In the genomic region with DNA sequence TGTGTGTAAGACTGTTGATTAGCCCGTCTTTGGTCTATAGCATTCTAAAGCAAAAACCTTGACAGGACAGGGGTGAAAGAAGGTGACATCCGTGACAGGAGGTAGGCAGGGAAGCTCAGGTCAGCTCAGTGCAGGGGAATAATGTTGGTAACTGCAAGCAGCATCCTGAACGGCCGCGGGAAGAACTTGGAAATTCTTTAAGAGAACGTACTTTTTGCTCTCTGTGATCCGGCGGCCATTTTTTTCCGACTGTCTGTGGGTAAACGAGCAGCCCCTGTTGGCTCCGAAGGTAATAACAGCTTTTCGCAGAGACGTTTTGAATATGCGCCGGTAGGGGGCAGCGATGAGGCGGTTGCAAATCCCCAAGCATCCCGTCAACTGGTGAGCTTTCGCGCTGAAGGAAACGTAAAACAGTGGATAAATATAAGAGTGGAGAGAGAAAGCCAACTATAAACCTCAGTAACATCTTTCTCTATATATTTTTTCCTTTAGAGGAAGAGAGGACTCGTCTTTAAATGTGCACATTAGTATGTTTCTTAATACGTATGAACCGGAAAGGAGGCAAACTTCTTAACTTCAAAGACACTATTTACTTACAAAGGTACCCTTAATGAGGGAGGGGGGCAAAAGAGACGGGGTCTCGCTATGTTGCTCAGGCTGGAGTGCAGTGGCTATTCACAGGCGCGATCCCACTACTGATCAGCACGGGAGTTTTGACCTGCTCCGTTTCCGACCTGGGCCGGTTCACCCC, we compare ENCODE assay signal across 8 cellular contexts. TPM values are rescaled to one million over a fixed set of nuclear protein-coding genes. Genes with fewer than 3 reads are reported as not detected.
A peak's percentile ranks its signal among the peaks of the same experiment; 100 is the strongest.
DNase-seq lines count a peak whose midpoint lies in the region; ATAC-seq, FAIRE-seq and TF ChIP-seq lines count a peak whose summit lies in the region.

No MANE protein-coding gene starts in this region.

- POLR2A ChIA-PET in WTC11 (lab: Charles Lee) = interaction anchor here (0.5 to 2.4 kb wide), 13 partner anchors 8 to 806 kb away, joined by 3 to 22 read pairs (median 3); partner anchors contain the start of genes ARF6, DMAC2L, L2HGDH and MGAT2

- H3K9me1 ChIP-seq in keratinocyte (ENCODE audit: control insufficient read depth, extremely low read depth, insufficient read depth, low read length) = no peaks in the 10 kb centered on the region

- H3K4me2 ChIP-seq in keratinocyte (ENCODE audit: control insufficient read depth, extremely low read depth, insufficient read depth, low read depth, low read length) = peak overlapping the region; percentile 92

- H3K27ac ChIP-seq in keratinocyte (ENCODE audit: control insufficient read depth, insufficient read depth, low read length) = peak overlapping the region; percentile 95

- no peaks in the 10 kb centered on the region for H4K20me1 ChIP-seq in keratinocyte (ENCODE audit: control insufficient read depth, extremely low read depth, insufficient read depth, low read length)

- no peaks in the 10 kb centered on the region for H3K27me3 ChIP-seq in keratinocyte (ENCODE audit: control insufficient read depth, extremely low read depth, insufficient read depth, low read length)

- no peak for FAIRE-seq in GM12892 (lab: Jason Lieb, UNC)
- FAIRE-seq in keratinocyte (lab: Jason Lieb, UNC) = no peak

- H3K4me3 ChIP-seq in keratinocyte (ENCODE audit: control insufficient read depth in 2 of 3, extremely low read depth in 1 of 3, insufficient read depth in 2 of 3, low read depth in 1 of 3, low read length in 3 of 3) = peak overlapping the region; percentile 45 to 89 (median 73)

- TF ChIP-seq CTCF in WTC11 (IDR thresholded peaks at IDR 0.05) (peak; percentile 99), keratinocyte (optimal IDR thresholded peaks at IDR 0.05 in 1 of 3, IDR thresholded peaks at IDR 0.05 in 1 of 3, conservative IDR thresholded peaks at IDR 0.05 in 1 of 3; ENCODE audit: extremely low read depth in 1 of 3, insufficient read depth in 2 of 3, low read length in 3 of 3) (peak; percentile 99 to 100 (median 100))

- peaks cover 21% of the 10 kb centered on the region for H3K4me1 ChIP-seq in keratinocyte (ENCODE audit: control insufficient read depth, extremely low read depth, insufficient read depth, low read length)

- H3K36me3 ChIP-seq in keratinocyte (ENCODE audit: control insufficient read depth in 2 of 2, extremely low read depth in 1 of 2, insufficient read depth in 2 of 2, low read length in 2 of 2) = no peaks in the 10 kb centered on the region

- dilution Hi-C loops in keratinocyte (cut with MboI; ENCODE audit: extremely low pct_ligation_motif_present, low sequenced_read_pairs) = no loop called here

- ATAC-seq in HG03103 (IDR thresholded peaks at IDR 0.05; ENCODE audit: low read depth, unreplicated experiment) (peak; percentile 14), WTC11 (peak; percentile 42)

- no peaks in the 10 kb centered on the region for H3K9me3 Mint-ChIP-seq in WTC11

- H3K9ac ChIP-seq in keratinocyte (ENCODE audit: control insufficient read depth, extremely low read depth, insufficient read depth, low read length) = peak overlapping the region; percentile 94

- peaks cover 12% of the 10 kb centered on the region for H3K4me1 Mint-ChIP-seq in WTC11

- H3K9me3 ChIP-seq in keratinocyte (ENCODE audit: control insufficient read depth, low read depth, low read length) = no peaks in the 10 kb centered on the region

- no peak for DNase-seq in GM12892 (ENCODE audit: insufficient read length)
- DNase-seq in NCI-H2227 (lab: John Stamatoyannopoulos, UW; ENCODE audit: unreplicated experiment) = peak; percentile 80
- DNase-seq in WTC11 (ENCODE audit: low spot score) = peak; percentile 80
- peak; percentile 86 for DNase-seq in central memory CD4-positive, alpha-beta T cell
- DNase-seq in keratinocyte (ENCODE audit: low read depth, low spot score) = peak; percentile 68
- DNase-seq in stimulated activated CD4-positive, alpha-beta T cell treated with anti-CD3 and anti-CD28 coated beads, Interleukin-12 subunit alpha, Interleukin-12 subunit beta, amount 100 ng/mL, for 24 hours (ENCODE audit: low read depth in 2 of 2) = peak; percentile 72 to 83
- no peak for DNase-seq in 8988T

- H3K36me3 Mint-ChIP-seq in WTC11 = no peaks in the 10 kb centered on the region

- CTCF ChIA-PET in WTC11 (lab: Charles Lee) = interaction anchor here (0.6 to 3.8 kb wide), 31 partner anchors 9 to 397 kb away, joined by 3 to 86 read pairs (median 5); partner anchors contain the start of genes KLHDC1, KLHDC2, MGAT2 and NEMF

- H3K79me2 ChIP-seq in keratinocyte (ENCODE audit: control insufficient read depth, insufficient read depth, low read length) = peaks cover 3% of the 10 kb centered on the region

- no peak overlapping the region for H3K27ac Mint-ChIP-seq in WTC11

- H3K4me3 Mint-ChIP-seq in WTC11 = no peak overlapping the region

- peaks cover 3% of the 10 kb centered on the region; the same call in 1 of the 2 replicates for H3K27me3 Mint-ChIP-seq in WTC11 (ENCODE audit: low read depth)

- peak overlapping the region; percentile 98 for H2AFZ ChIP-seq in keratinocyte (ENCODE audit: control insufficient read depth, low read length)

- peak; percentile 15; the same call in 1 of the 2 replicates for TF ChIP-seq POLR2A in GM12892 (IDR thresholded peaks at IDR 0.05; ENCODE audit: low read depth, low read length)

TF ChIP-seq in WTC11, 78 proteins besides CTCF, POLR2A, EP300 and RAD21 (continues in another document):
- TF ChIP-seq SP1 (CRISPR knock-in tag; conservative IDR thresholded peaks at IDR 0.05) (0 out of 2 replicates have a peak, but pooled peaks have one; percentile 29), ATF3 (CRISPR knock-in tag; conservative IDR thresholded peaks at IDR 0.05) (no peak), ZNF423 (CRISPR knock-in tag; IDR thresholded peaks at IDR 0.05) (no peak), NR1H2 (CRISPR knock-in tag; IDR thresholded peaks at IDR 0.05) (no peak), RORB (CRISPR knock-in tag; IDR thresholded peaks at IDR 0.05) (no peak), TP53 (CRISPR knock-in tag; IDR thresholded peaks at IDR 0.05) (no peak), JAZF1 (CRISPR knock-in tag; IDR thresholded peaks at IDR 0.05) (no peak), CBFB (CRISPR knock-in tag; IDR thresholded peaks at IDR 0.05; ENCODE audit: low read depth) (no peak), CREB1 (CRISPR knock-in tag; IDR thresholded peaks at IDR 0.05) (no peak)
- TF ChIP-seq, protein P1, sequence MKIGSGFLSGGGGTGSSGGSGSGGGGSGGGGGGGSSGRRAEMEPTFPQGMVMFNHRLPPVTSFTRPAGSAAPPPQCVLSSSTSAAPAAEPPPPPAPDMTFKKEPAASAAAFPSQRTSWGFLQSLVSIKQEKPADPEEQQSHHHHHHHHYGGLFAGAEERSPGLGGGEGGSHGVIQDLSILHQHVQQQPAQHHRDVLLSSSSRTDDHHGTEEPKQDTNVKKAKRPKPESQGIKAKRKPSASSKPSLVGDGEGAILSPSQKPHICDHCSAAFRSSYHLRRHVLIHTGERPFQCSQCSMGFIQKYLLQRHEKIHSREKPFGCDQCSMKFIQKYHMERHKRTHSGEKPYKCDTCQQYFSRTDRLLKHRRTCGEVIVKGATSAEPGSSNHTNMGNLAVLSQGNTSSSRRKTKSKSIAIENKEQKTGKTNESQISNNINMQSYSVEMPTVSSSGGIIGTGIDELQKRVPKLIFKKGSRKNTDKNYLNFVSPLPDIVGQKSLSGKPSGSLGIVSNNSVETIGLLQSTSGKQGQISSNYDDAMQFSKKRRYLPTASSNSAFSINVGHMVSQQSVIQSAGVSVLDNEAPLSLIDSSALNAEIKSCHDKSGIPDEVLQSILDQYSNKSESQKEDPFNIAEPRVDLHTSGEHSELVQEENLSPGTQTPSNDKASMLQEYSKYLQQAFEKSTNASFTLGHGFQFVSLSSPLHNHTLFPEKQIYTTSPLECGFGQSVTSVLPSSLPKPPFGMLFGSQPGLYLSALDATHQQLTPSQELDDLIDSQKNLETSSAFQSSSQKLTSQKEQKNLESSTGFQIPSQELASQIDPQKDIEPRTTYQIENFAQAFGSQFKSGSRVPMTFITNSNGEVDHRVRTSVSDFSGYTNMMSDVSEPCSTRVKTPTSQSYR (CRISPR knock-in tag; IDR thresholded peaks at IDR 0.05) = no peak
- TF ChIP-seq, protein P2, sequence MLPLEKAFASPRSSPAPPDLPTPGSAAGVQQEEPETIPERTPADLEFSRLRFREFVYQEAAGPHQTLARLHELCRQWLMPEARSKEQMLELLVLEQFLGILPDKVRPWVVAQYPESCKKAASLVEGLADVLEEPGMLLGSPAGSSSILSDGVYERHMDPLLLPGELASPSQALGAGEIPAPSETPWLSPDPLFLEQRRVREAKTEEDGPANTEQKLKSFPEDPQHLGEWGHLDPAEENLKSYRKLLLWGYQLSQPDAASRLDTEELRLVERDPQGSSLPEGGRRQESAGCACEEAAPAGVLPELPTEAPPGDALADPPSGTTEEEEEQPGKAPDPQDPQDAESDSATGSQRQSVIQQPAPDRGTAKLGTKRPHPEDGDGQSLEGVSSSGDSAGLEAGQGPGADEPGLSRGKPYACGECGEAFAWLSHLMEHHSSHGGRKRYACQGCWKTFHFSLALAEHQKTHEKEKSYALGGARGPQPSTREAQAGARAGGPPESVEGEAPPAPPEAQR (CRISPR knock-in tag; IDR thresholded peaks at IDR 0.05) = no peak

RNA-seq across cellular contexts. Expression of gene NEMF, which starts 9.5 kb away (rescaled TPM):
- 40.8 TPM for polyA plus RNA-seq in GM12892 (2012; ENCODE audit: missing spikeins)
- 50.1 to 51.2 TPM (median 50.1 TPM) in 3 replicates for total RNA-seq in WTC11 (2021)
- polyA plus RNA-seq in keratinocyte = 25.7 to 55.1 TPM (median 35.8 TPM) in 3 replicates
- 138 TPM for polyA plus RNA-seq in keratinocyte (2011; ENCODE audit: low read depth)
- 17.6 and 29.0 TPM in 2 replicates for polyA plus RNA-seq in keratinocyte (2011; cell fraction: cytosol; rRNA removed)
- 62.6 and 76.4 TPM in 2 replicates for polyA plus RNA-seq in keratinocyte (2011; cell fraction: nucleus; rRNA removed)
- polyA plus RNA-seq in keratinocyte (2012; ENCODE audit: low replicate concordance) = 28.4 and 40.4 TPM in 2 replicates
- 12.7 to 89.0 TPM (median 74.1 TPM) in 3 replicates for polyA minus RNA-seq in keratinocyte
- polyA minus RNA-seq in keratinocyte (2011; cell fraction: cytosol; rRNA and poly(A)+ RNA removed) = 23.8 TPM
- polyA minus RNA-seq in keratinocyte (2011; cell fraction: nucleus; rRNA and poly(A)+ RNA removed) = 70.6 and 125 TPM in 2 replicates

RNA-seq across cellular contexts. Expression of gene ARF6, which starts 30.8 kb away (rescaled TPM):
- polyA plus RNA-seq in GM12892 (2012; ENCODE audit: missing spikeins) = 56.2 TPM
- 50.9 to 55.9 TPM (median 51.9 TPM) in 3 replicates for total RNA-seq in WTC11 (2021)
- polyA plus RNA-seq in keratinocyte = 33.1 to 65.0 TPM (median 53.4 TPM) in 3 replicates
- polyA plus RNA-seq in keratinocyte (2011; ENCODE audit: low read depth) = 98.0 TPM
- 42.6 and 47.5 TPM in 2 replicates for polyA plus RNA-seq in keratinocyte (2011; cell fraction: cytosol; rRNA removed)
- 32.9 and 33.8 TPM in 2 replicates for polyA plus RNA-seq in keratinocyte (2011; cell fraction: nucleus; rRNA removed)
- polyA plus RNA-seq in keratinocyte (2012; ENCODE audit: low replicate concordance) = 76.5 and 84.7 TPM in 2 replicates
- polyA minus RNA-seq in keratinocyte = 41.0 to 92.7 TPM (median 49.6 TPM) in 3 replicates
- polyA minus RNA-seq in keratinocyte (2011; cell fraction: cytosol; rRNA and poly(A)+ RNA removed) = 44.9 TPM
- polyA minus RNA-seq in keratinocyte (2011; cell fraction: nucleus; rRNA and poly(A)+ RNA removed) = 16.6 and 25.8 TPM in 2 replicates

Comparison
In these comparisons a context has a peak if more than half of its experiments do, and no peak if none do; other contexts are left out.
1. DNase-seq: peak in NCI-H2227 (single experiment), WTC11 (single experiment), central memory CD4-positive, alpha-beta T cell (single experiment), keratinocyte (single experiment) and stimulated activated CD4-positive, alpha-beta T cell treated with anti-CD3 and anti-CD28 coated beads, Interleukin-12 subunit alpha, Interleukin-12 subunit beta, amount 100 ng/mL, for 24 hours (2 of 2); none in GM12892 (single experiment) and 8988T (single experiment).